In the genomic region with DNA sequence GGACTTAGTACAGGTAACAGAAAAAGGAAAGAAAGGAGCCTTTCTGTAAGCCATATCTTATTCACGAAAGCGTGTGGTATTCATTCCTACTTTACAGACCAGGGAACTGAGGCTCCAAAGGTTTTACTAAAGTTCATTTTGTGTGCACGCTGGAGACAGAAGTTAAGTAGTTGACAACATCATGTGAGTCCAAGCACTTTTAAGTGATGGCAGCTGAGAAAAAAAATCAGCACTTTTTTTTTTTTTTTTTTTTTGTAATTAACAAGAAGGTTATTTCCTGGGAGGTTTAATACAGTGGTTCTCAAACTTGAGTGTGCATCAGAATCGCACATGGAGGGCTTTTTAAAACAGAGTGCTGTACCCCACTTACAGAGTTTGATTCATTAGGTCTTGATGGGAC, we compare ENCODE assay signal across 11 cellular contexts. TPM values are rescaled to one million over a fixed set of nuclear protein-coding genes. Genes with fewer than 3 reads are reported as not detected.
A peak's percentile ranks its signal among the peaks of the same experiment; 100 is the strongest.
DNase-seq lines count a peak whose midpoint lies in the region; ATAC-seq and TF ChIP-seq lines count a peak whose summit lies in the region.
"Had no signal": no experiment of that assay in that cellular context is flagged by ENCODE, and none has a peak within 500 bp of the region (broad histone marks: within the 10 kb centered on the region; RNA-seq: fewer than 3 reads in every experiment).

No MANE protein-coding gene starts in this region.

- no peaks in the 10 kb centered on the region for H3K9me1 ChIP-seq in IMR-90 (ENCODE audit: insufficient read depth, low read length)

- no peak overlapping the region for H4K8ac ChIP-seq in IMR-90 (ENCODE audit: low read depth in 2 of 2, low read length in 2 of 2)

- no peak overlapping the region for H4K91ac ChIP-seq in IMR-90 (ENCODE audit: insufficient read depth, low read depth, low read length)

- no peaks in the 10 kb centered on the region for H3K9me3 Mint-ChIP-seq in CD8-positive, alpha-beta T cell
- no peaks in the 10 kb centered on the region for H3K9me3 Mint-ChIP-seq in central memory CD8-positive, alpha-beta T cell
- peaks cover 20% of the 10 kb centered on the region for H3K9me3 Mint-ChIP-seq in nephron progenitor cell
- H3K9me3 Mint-ChIP-seq: stimulated activated memory B cell treated with anti-CD40 and anti-IgM and Interleukin-4, amounts not matched to agents 10 μg/mL and 1 μg/mL and 100 μg/mL, for 72 hours had no signal

- no peak overlapping the region for H2BK20ac ChIP-seq in IMR-90 (ENCODE audit: low read depth, low read length)

- no peak overlapping the region; the same call in 1 of the 2 replicates for H3K23ac ChIP-seq in IMR-90 (ENCODE audit: low read depth, low read length)

- H3K27ac ChIP-seq in CD8-positive, alpha-beta T cell (ENCODE audit: low read depth, low read length), result no peak overlapping the region
- no peak overlapping the region for H3K27ac ChIP-seq in IMR-90 (ENCODE audit: insufficient read depth, low read length)
- no peak overlapping the region for H3K27ac ChIP-seq in foreskin keratinocyte

- no peaks in the 10 kb centered on the region for H3K27me3 ChIP-seq in CD8-positive, alpha-beta T cell (ENCODE audit: insufficient read depth, low read length)
- H3K27me3 ChIP-seq in IMR-90 (ENCODE audit: control insufficient read depth, insufficient read depth, low read length), result no peaks in the 10 kb centered on the region
- no peaks in the 10 kb centered on the region for H3K27me3 ChIP-seq in foreskin keratinocyte

- H3K9me3 ChIP-seq in CD8-positive, alpha-beta T cell (ENCODE audit: low read length), result no peaks in the 10 kb centered on the region
- no peaks in the 10 kb centered on the region for H3K9me3 ChIP-seq in IMR-90 (ENCODE audit: control insufficient read depth, insufficient read depth, low read length)

- H3K18ac ChIP-seq in IMR-90 (ENCODE audit: low read depth, low read length), result no peak overlapping the region

- no peak overlapping the region for H4K5ac ChIP-seq in IMR-90 (ENCODE audit: low read depth, low read length)

- no peaks in the 10 kb centered on the region for H3K27me3 Mint-ChIP-seq in CD8-positive, alpha-beta T cell (ENCODE audit: low read depth)
- no peaks in the 10 kb centered on the region for H3K27me3 Mint-ChIP-seq in central memory CD8-positive, alpha-beta T cell
- peaks cover 7% of the 10 kb centered on the region for H3K27me3 Mint-ChIP-seq in nephron progenitor cell (ENCODE audit: low read depth, poor library complexity)
- H3K27me3 Mint-ChIP-seq: stimulated activated memory B cell treated with anti-CD40 and anti-IgM and Interleukin-4, amounts not matched to agents 10 μg/mL and 1 μg/mL and 100 μg/mL, for 72 hours had no signal

- peak overlapping the region; percentile 93 for H3K4me2 ChIP-seq in IMR-90 (ENCODE audit: low read depth, low read length)

- H2AK5ac ChIP-seq in IMR-90 (ENCODE audit: low read depth, low read length), result no peak overlapping the region

- TF ChIP-seq RAD21 in IMR-90 (IDR thresholded peaks at IDR 0.05; ENCODE audit: low read length), result no peak

- POLR2A ChIA-PET in CD8-positive, alpha-beta T cell (lab: Charles Lee), result no interaction called here
- POLR2A ChIA-PET in IMR-90 (lab: Charles Lee; ENCODE audit: unreplicated experiment), result no interaction called here

- peak overlapping the region; percentile 94 for H3K4me3 Mint-ChIP-seq in CD8-positive, alpha-beta T cell
- peak overlapping the region; percentile 99 for H3K4me3 Mint-ChIP-seq in central memory CD8-positive, alpha-beta T cell
- H3K4me3 Mint-ChIP-seq in nephron progenitor cell, result peak overlapping the region; percentile 99

- no peak overlapping the region for H3K14ac ChIP-seq in IMR-90 (replicated peaks; ENCODE audit: low read depth, low read length)

- peaks cover 75% of the 10 kb centered on the region for H3K4me1 Mint-ChIP-seq in CD8-positive, alpha-beta T cell (ENCODE audit: low read depth)
- peaks cover 76% of the 10 kb centered on the region for H3K4me1 Mint-ChIP-seq in central memory CD8-positive, alpha-beta T cell
- peaks cover 47% of the 10 kb centered on the region for H3K4me1 Mint-ChIP-seq in nephron progenitor cell

- no peak overlapping the region for H3K4me3 ChIP-seq in CD8-positive, alpha-beta T cell (ENCODE audit: low read depth, low read length)
- H3K4me3 ChIP-seq in IMR-90 (ENCODE audit: insufficient read depth, low read depth, low read length), result no peak overlapping the region

- TF ChIP-seq CTCF in CD8-positive, alpha-beta T cell (IDR thresholded peaks at IDR 0.05), result no peak
- TF ChIP-seq CTCF in IMR-90 (conservative IDR thresholded peaks at IDR 0.05; ENCODE audit: low read depth, low read length), result no peak
- no peak for TF ChIP-seq CTCF in nephron progenitor cell (IDR thresholded peaks at IDR 0.05)
- no peak for TF ChIP-seq CTCF in foreskin keratinocyte (conservative IDR thresholded peaks at IDR 0.05)

- no peak for DNase-seq in CD8-positive, alpha-beta T cell
- DNase-seq in IMR-90 (no peak), nephron progenitor cell (no peak), KBM-7 (no peak), foreskin keratinocyte (no peak), EL (no peak)
- DNase-seq in central memory CD8-positive, alpha-beta T cell (ENCODE audit: low spot score in 2 of 2), result no peak
- DNase-seq: NCI-H82, occipital lobe had no signal

- TF ChIP-seq POLR2A in IMR-90 (IDR thresholded peaks at IDR 0.05; ENCODE audit: low read depth, low read length), result no peak

- intact Hi-C loops in CD8-positive, alpha-beta T cell (cut with DNase I, micrococcal nuclease), result loop anchor here (5.0 to 10.0 kb wide), 10 partner anchors 43 to 1546 kb away; partner anchors contain the start of genes ABCC4 (in 1 of the 2) and MBNL2 (in 1 of the 2)
- intact Hi-C loops in IMR-90 (cut with micrococcal nuclease), result loop anchor here (10.0 kb wide), 1 partner anchor 96 kb away; no protein-coding TSS in a partner anchor

- ATAC-seq in CD8-positive, alpha-beta T cell, result no peak
- ATAC-seq in IMR-90 (ENCODE audit: low read depth), result no peak
- no peak for ATAC-seq in central memory CD8-positive, alpha-beta T cell (replicated peaks; ENCODE audit: extremely low read depth, poor library complexity, severe bottlenecking)
- ATAC-seq in foreskin keratinocyte, result no peak
- no peak for ATAC-seq in HG03175 (IDR thresholded peaks at IDR 0.05; ENCODE audit: unreplicated experiment)
- ATAC-seq: stimulated activated memory B cell treated with anti-CD40 and anti-IgM and Interleukin-4, amounts not matched to agents 10 μg/mL and 1 μg/mL and 100 μg/mL, for 72 hours had no signal

- H3K56ac ChIP-seq in IMR-90 (ENCODE audit: extremely low read depth, insufficient read depth, low read length), result no peak overlapping the region

- no CpG with 5 or more reads among the region's 4 CpGs for WGBS in IMR-90 (ENCODE audit: extremely low coverage in 2 of 2, insufficient read length in 1 of 2), 2 experiments

- no peaks in the 10 kb centered on the region for H3K36me3 ChIP-seq in CD8-positive, alpha-beta T cell (ENCODE audit: insufficient read depth, low read length)
- no peaks in the 10 kb centered on the region for H3K36me3 ChIP-seq in IMR-90 (ENCODE audit: control insufficient read depth, insufficient read depth, low read length)

- H2BK15ac ChIP-seq in IMR-90 (ENCODE audit: low read depth, low read length), result no peak overlapping the region

- dilution Hi-C loops in IMR-90 (cut with HindIII; ENCODE audit: low sequenced_read_pairs, unreplicated experiment), result no loop called here

- peak overlapping the region; percentile 41 for H3K27ac Mint-ChIP-seq in CD8-positive, alpha-beta T cell
- H3K27ac Mint-ChIP-seq in central memory CD8-positive, alpha-beta T cell (ENCODE audit: low read depth), result peak overlapping the region; percentile 41
- no peak overlapping the region for H3K27ac Mint-ChIP-seq in nephron progenitor cell
- H3K27ac Mint-ChIP-seq: stimulated activated memory B cell treated with anti-CD40 and anti-IgM and Interleukin-4, amounts not matched to agents 10 μg/mL and 1 μg/mL and 100 μg/mL, for 72 hours had no signal

- CTCF ChIA-PET in CD8-positive, alpha-beta T cell (lab: Charles Lee), result no interaction called here
- CTCF ChIA-PET in IMR-90 (lab: Yijun Ruan, JAX), result no interaction called here

- BruUV-seq in IMR-90 (replicated peaks; lab: Mats Ljungman, UMichigan), result no TSS peak

- H3K4me1 ChIP-seq in CD8-positive, alpha-beta T cell (ENCODE audit: insufficient read depth, low read length), result peaks cover 32% of the 10 kb centered on the region
- H3K4me1 ChIP-seq in IMR-90 (ENCODE audit: control insufficient read depth, insufficient read depth, low read length) (peaks cover 2% of the 10 kb centered on the region; the same call in 1 of the 2 replicates), foreskin keratinocyte (peaks cover 15% of the 10 kb centered on the region)

- no peak overlapping the region for H2BK5ac ChIP-seq in IMR-90 (ENCODE audit: low read depth, low read length, poor library complexity, severe bottlenecking)

- H3K4ac ChIP-seq in IMR-90 (ENCODE audit: low read depth, low read length), result no peak overlapping the region

- no peak overlapping the region; the same call in 1 of the 2 replicates for H3K9ac ChIP-seq in IMR-90 (ENCODE audit: low read depth, low read length)

- in situ Hi-C loops in IMR-90 (cut with MboI; ENCODE audit: low sequenced_read_pairs), result no loop called here
- in situ Hi-C loops in KBM-7 (cut with MboI; ENCODE audit: low pct_unique_long_range_greater_than_20kb, low sequenced_read_pairs), result no loop called here

- no peak overlapping the region for H2AFZ ChIP-seq in IMR-90 (replicated peaks; ENCODE audit: low read length, poor library complexity)

- H2AK9ac ChIP-seq in IMR-90 (replicated peaks; ENCODE audit: low read depth, low read length, poor library complexity), result no peak overlapping the region

- H3K36me3 Mint-ChIP-seq in CD8-positive, alpha-beta T cell, result peaks cover 20% of the 10 kb centered on the region
- H3K36me3 Mint-ChIP-seq in central memory CD8-positive, alpha-beta T cell (ENCODE audit: insufficient read depth), result peaks cover 19% of the 10 kb centered on the region
- peaks cover 36% of the 10 kb centered on the region for H3K36me3 Mint-ChIP-seq in nephron progenitor cell (ENCODE audit: low read depth)

- H2BK120ac ChIP-seq in IMR-90 (ENCODE audit: low read depth, low read length), result no peak overlapping the region

- peaks cover 20% of the 10 kb centered on the region; the same call in 1 of the 2 replicates for H4K20me1 ChIP-seq in IMR-90 (ENCODE audit: insufficient read depth, low read length)

- H3K79me1 ChIP-seq in IMR-90 (ENCODE audit: low read depth in 1 of 2, low read length in 2 of 2), result peaks cover 3 to 48% of the 10 kb centered on the region in 2 experiments; a peak in 3 of 4 replicates

RNA-seq across cellular contexts. Expression of gene DNAJC3, which starts 2.0 kb away (rescaled TPM):
- total RNA-seq in CD8-positive, alpha-beta T cell, result 10 to 100 TPM; 26.2 to 28.5 TPM
- total RNA-seq in IMR-90 (2012; rRNA removed) (28.5 and 51.4 TPM in 2 replicates), foreskin keratinocyte (39.0 and 48.8 TPM in 2 replicates)
- polyA plus RNA-seq in IMR-90 (2012; rRNA removed) (8.7 and 10.7 TPM in 2 replicates), foreskin keratinocyte (10.8 and 11.8 TPM in 2 replicates)
- 3.3 and 3.8 TPM in 2 replicates for polyA plus RNA-seq in IMR-90 (2012; cell fraction: cytosol; rRNA removed)
- polyA plus RNA-seq in IMR-90 (2012; cell fraction: nucleus; rRNA removed; ENCODE audit: low replicate concordance), result 1.3 and 4.2 TPM in 2 replicates

RNA-seq across cellular contexts. Expression of gene DZIP1, which starts 34.5 kb away (rescaled TPM):
- total RNA-seq in CD8-positive, alpha-beta T cell, result not detected
- total RNA-seq in IMR-90 (2012; rRNA removed) (12.2 and 16.9 TPM in 2 replicates), foreskin keratinocyte (3.6 and 7.1 TPM in 2 replicates)
- polyA plus RNA-seq in IMR-90 (2012; rRNA removed) (13.1 and 15.9 TPM in 2 replicates), foreskin keratinocyte (2.4 and 3.9 TPM in 2 replicates)
- polyA plus RNA-seq in IMR-90 (2012; cell fraction: cytosol; rRNA removed), result 6.5 and 11.4 TPM in 2 replicates
- polyA plus RNA-seq in IMR-90 (2012; cell fraction: nucleus; rRNA removed; ENCODE audit: low replicate concordance), result 24.9 and 47.2 TPM in 2 replicates
